13 cellular contexts compared by ENCODE assay signal in the genomic region with DNA sequence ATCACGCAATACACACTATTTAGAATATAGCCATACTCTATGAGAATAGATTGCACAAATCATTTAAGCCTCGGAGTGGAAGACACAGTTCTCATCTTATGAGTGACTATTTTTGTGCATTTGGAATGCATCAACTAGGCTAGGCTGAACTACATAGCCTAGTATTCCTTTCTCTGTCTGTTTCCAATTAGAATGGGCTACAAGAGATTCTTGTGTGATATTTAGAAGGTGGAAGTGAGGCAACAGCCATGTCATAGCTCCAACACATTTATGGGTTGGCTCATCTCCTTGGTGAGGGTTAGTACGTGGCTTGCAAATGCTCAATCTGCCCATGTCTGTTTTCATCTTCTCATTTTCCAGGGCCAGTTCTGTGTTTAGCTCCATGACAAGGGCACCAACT.
"Had no signal": no experiment of that assay in that cellular context is flagged by ENCODE, and none has a peak within 500 bp of the region (broad histone marks: within the 10 kb centered on the region; RNA-seq: fewer than 3 reads in every experiment).

No MANE protein-coding gene starts in this region.

- H3K4me1 ChIP-seq: ascending aorta, lower lobe of right lung, right atrium auricular region, suprapubic skin had no signal

- ATAC-seq: activated CD8-positive, alpha-beta T cell treated with anti-CD3 and anti-CD28 coated beads, Interleukin-2, amount 10 ng/mL, durations not matched to agents 7 days and 5 days; lower lobe of right lung had no signal

- H3K27ac ChIP-seq: ascending aorta, lower lobe of right lung, right atrium auricular region, suprapubic skin had no signal

- H3K9me3 ChIP-seq: ascending aorta, lower lobe of right lung, right atrium auricular region, suprapubic skin had no signal

- DNase-seq: activated CD4-positive, alpha-beta T cell treated with anti-CD3 and anti-CD28 coated beads for 48 hours; activated CD8-positive, alpha-beta memory T cell treated with anti-CD3 and anti-CD28 coated beads, Interleukin-2, amount 50 U/mL, for 48 hours; activated CD8-positive, alpha-beta T cell treated with anti-CD3 and anti-CD28 coated beads, Interleukin-2, amount 10 ng/mL, durations not matched to agents 7 days and 5 days; activated naive CD8-positive, alpha-beta T cell treated with anti-CD3 and anti-CD28 coated beads, Interleukin-2, amount 10 ng/mL, durations not matched to agents 7 days and 5 days; glutamatergic neuron; lower lobe of right lung; naive B cell; stimulated activated naive CD4-positive, alpha-beta T cell treated with Interleukin-2 at 50 U/mL for 16 hours; T-helper 1 cell had no signal

- H3K27me3 ChIP-seq: ascending aorta, right atrium auricular region, suprapubic skin had no signal

- H3K27ac Mint-ChIP-seq: activated CD8-positive, alpha-beta T cell treated with anti-CD3 and anti-CD28 coated beads, Interleukin-2, amount 10 ng/mL, durations not matched to agents 7 days and 5 days; activated naive CD8-positive, alpha-beta T cell treated with anti-CD3 and anti-CD28 coated beads, Interleukin-2, amount 10 ng/mL, durations not matched to agents 7 days and 5 days; naive B cell; type B pancreatic cell had no signal

- H3K36me3 ChIP-seq: ascending aorta, lower lobe of right lung, right atrium auricular region, suprapubic skin had no signal

- H3K4me3 Mint-ChIP-seq: activated CD8-positive, alpha-beta T cell treated with anti-CD3 and anti-CD28 coated beads, Interleukin-2, amount 10 ng/mL, durations not matched to agents 7 days and 5 days; activated naive CD8-positive, alpha-beta T cell treated with anti-CD3 and anti-CD28 coated beads, Interleukin-2, amount 10 ng/mL, durations not matched to agents 7 days and 5 days; naive B cell; type B pancreatic cell had no signal

- H3K9me3 Mint-ChIP-seq: naive B cell, type B pancreatic cell had no signal

- H3K36me3 Mint-ChIP-seq: activated naive CD8-positive, alpha-beta T cell treated with anti-CD3 and anti-CD28 coated beads, Interleukin-2, amount 10 ng/mL, durations not matched to agents 7 days and 5 days; naive B cell; type B pancreatic cell had no signal

- H3K27me3 Mint-ChIP-seq: activated naive CD8-positive, alpha-beta T cell treated with anti-CD3 and anti-CD28 coated beads, Interleukin-2, amount 10 ng/mL, durations not matched to agents 7 days and 5 days had no signal

- H3K4me3 ChIP-seq: ascending aorta, lower lobe of right lung, right atrium auricular region, suprapubic skin had no signal

- H3K4me1 Mint-ChIP-seq: activated naive CD8-positive, alpha-beta T cell treated with anti-CD3 and anti-CD28 coated beads, Interleukin-2, amount 10 ng/mL, durations not matched to agents 7 days and 5 days; naive B cell had no signal
